9 cellular contexts compared by ENCODE assay signal in genomic region chr16:22008215-22009142, GRCh38. TPM values are rescaled to one million over a fixed set of nuclear protein-coding genes. Genes with fewer than 3 reads are reported as not detected.
DNase-seq lines count a peak whose midpoint lies in the region; ATAC-seq and TF ChIP-seq lines count a peak whose summit lies in the region.
"Had no signal": no experiment of that assay in that cellular context is flagged by ENCODE, and none has a peak within 500 bp of the region (broad histone marks: within the 10 kb centered on the region; RNA-seq: fewer than 3 reads in every experiment).

No MANE protein-coding gene starts in this region.

- CTCF ChIA-PET in Caco-2 (lab: Charles Lee) (interaction anchor here (1.0 to 3.5 kb wide), 8 partner anchors 9 to 181 kb away, joined by 3 to 36 read pairs (median 5); no protein-coding TSS in a partner anchor), T-cell (lab: Charles Lee) (interaction anchor here (0.6 to 3.5 kb wide), 10 partner anchors 8 to 351 kb away, joined by 3 to 21 read pairs (median 4); no protein-coding TSS in a partner anchor)

- no peaks in the 10 kb centered on the region for H3K4me1 ChIP-seq in Caco-2
- peaks cover 6% of the 10 kb centered on the region; the same call in 1 of the 2 replicates for H3K4me1 ChIP-seq in HAP-1
- H3K4me1 ChIP-seq in duodenal mucosa (ENCODE audit: control insufficient read depth in 1 of 2, insufficient read depth in 2 of 2, low read length in 2 of 2) = peaks cover 15 to 22% of the 10 kb centered on the region in 2 donors
- peaks cover 19% of the 10 kb centered on the region for H3K4me1 ChIP-seq in stomach smooth muscle (ENCODE audit: control insufficient read depth, insufficient read depth, low read length)

- POLR2A ChIA-PET in Caco-2 (lab: Charles Lee) (interaction anchor here (0.5 kb wide), 2 partner anchors 26 to 59 kb away, joined by 3 to 15 read pairs; no protein-coding TSS in a partner anchor), T-cell (lab: Charles Lee) (interaction anchor here (0.6 to 1.1 kb wide), 12 partner anchors 10 to 1851 kb away, joined by 3 to 14 read pairs (median 5); partner anchors contain the start of gene UQCRC2 (in 1 of the 2))

- H3K27ac Mint-ChIP-seq in Caco-2 (ENCODE audit: unreplicated experiment) (peak overlapping the region; percentile 72), T-cell (peak overlapping the region in 1 of 2 donors; percentile 72)

- TF ChIP-seq CTCF in Caco-2 (IDR thresholded peaks at IDR 0.05; ENCODE audit: insufficient read depth in 1 of 2, low read depth in 1 of 2, low read length in 1 of 2, severe bottlenecking in 1 of 2, unreplicated experiment in 1 of 2) = no peak

- peak overlapping the region; percentile 87 for H3K4me3 Mint-ChIP-seq in Caco-2 (ENCODE audit: unreplicated experiment)
- H3K4me3 Mint-ChIP-seq in T-cell = peak overlapping the region; percentile 83 to 97 (median 83)

- H3K27ac ChIP-seq in duodenal mucosa (ENCODE audit: low read depth, low read length) (no peak overlapping the region), stomach smooth muscle (ENCODE audit: low read length) (no peak overlapping the region)

- no peaks in the 10 kb centered on the region for H3K9me3 Mint-ChIP-seq in Caco-2 (ENCODE audit: unreplicated experiment)
- no peaks in the 10 kb centered on the region for H3K9me3 Mint-ChIP-seq in T-cell

- BruUV-seq in Caco-2 (replicated peaks; lab: Mats Ljungman, UMichigan) = no TSS peak

- H3K4me1 Mint-ChIP-seq in Caco-2 (ENCODE audit: low read depth, unreplicated experiment) (peaks cover 12% of the 10 kb centered on the region), T-cell (peaks cover 51 to 57% (median 52%) of the 10 kb centered on the region in 3 donors)

- no peaks in the 10 kb centered on the region for H3K36me3 ChIP-seq in Caco-2 (ENCODE audit: control insufficient read depth, insufficient read depth, low read length)
- H3K36me3 ChIP-seq in HAP-1 (replicated peaks) = no peaks in the 10 kb centered on the region
- no peaks in the 10 kb centered on the region for H3K36me3 ChIP-seq in duodenal mucosa (ENCODE audit: control insufficient read depth in 1 of 2, insufficient read depth in 2 of 2, low read length in 2 of 2)
- H3K36me3 ChIP-seq in stomach smooth muscle (ENCODE audit: control insufficient read depth in 2 of 2, insufficient read depth in 2 of 2, low read length in 2 of 2) = no peaks in the 10 kb centered on the region

- no peaks in the 10 kb centered on the region for H3K9me3 ChIP-seq in Caco-2
- no peaks in the 10 kb centered on the region for H3K9me3 ChIP-seq in HAP-1
- H3K9me3 ChIP-seq in duodenal mucosa (ENCODE audit: control insufficient read depth in 1 of 2, low read length in 2 of 2) = no peaks in the 10 kb centered on the region
- no peaks in the 10 kb centered on the region for H3K9me3 ChIP-seq in stomach smooth muscle (ENCODE audit: control insufficient read depth in 2 of 2, low read length in 2 of 2)

- no peaks in the 10 kb centered on the region for H3K36me3 Mint-ChIP-seq in Caco-2 (ENCODE audit: insufficient read depth, unreplicated experiment)
- H3K36me3 Mint-ChIP-seq in T-cell = no peaks in the 10 kb centered on the region

- DNase-seq in Caco-2 = peak in 1 of 2 experiments; percentile 29
- peak in 1 of 2 experiments; percentile 47 for DNase-seq in HAP-1 (ENCODE audit: low spot score in 2 of 2)
- peak in 12 of 34 experiments; percentile 4 to 23 (median 14) for DNase-seq in T-cell
- DNase-seq in lung microvascular endothelial cell (ENCODE audit: low read depth in 2 of 2) = peak; percentile 24 to 30
- no peak for DNase-seq in mesenteric fat pad (ENCODE audit: low spot score)
- no peak for DNase-seq in SIG-M5 (lab: John Stamatoyannopoulos, UW)

- H3K9ac ChIP-seq in duodenal mucosa (ENCODE audit: low read depth in 1 of 2, low read length in 2 of 2) (peak overlapping the region; percentile 76 to 78), stomach smooth muscle (ENCODE audit: low read length in 2 of 2) (peak overlapping the region; percentile 76 to 86)

- H3K27me3 ChIP-seq in Caco-2 (replicated peaks; ENCODE audit: control insufficient read depth, insufficient read depth, low read length) (no peaks in the 10 kb centered on the region), HAP-1 (ENCODE audit: low read depth) (no peaks in the 10 kb centered on the region), duodenal mucosa (ENCODE audit: control insufficient read depth in 1 of 2, insufficient read depth in 2 of 2, low read length in 2 of 2) (no peaks in the 10 kb centered on the region), stomach smooth muscle (ENCODE audit: control insufficient read depth in 1 of 2, insufficient read depth in 2 of 2, low read length in 2 of 2) (no peaks in the 10 kb centered on the region)

- H3K27me3 Mint-ChIP-seq in Caco-2 (ENCODE audit: insufficient read depth, unreplicated experiment) = no peaks in the 10 kb centered on the region
- H3K27me3 Mint-ChIP-seq in T-cell = no peaks in the 10 kb centered on the region

- in situ Hi-C loops in HAP-1 (cut with MboI; ENCODE audit: low sequenced_read_pairs) = loop anchor here (10.0 kb wide), 1 partner anchor 56 kb away; no protein-coding TSS in a partner anchor

- H3K4me3 ChIP-seq in Caco-2 (ENCODE audit: low read depth, low read length) = peak overlapping the region; percentile 95
- H3K4me3 ChIP-seq in HAP-1 = peak overlapping the region; percentile 84
- peak overlapping the region; percentile 78 to 79 for H3K4me3 ChIP-seq in duodenal mucosa (ENCODE audit: low read depth in 1 of 2, low read length in 2 of 2)
- H3K4me3 ChIP-seq in stomach smooth muscle (ENCODE audit: low read length in 2 of 2) = peak overlapping the region; percentile 76 to 87

- intact Hi-C loops in Caco-2 (cut with micrococcal nuclease; ENCODE audit: unreplicated experiment) = no loop called here

- ATAC-seq in T-cell (replicated peaks in 1 of 4) = peak; percentile 21 to 46 (median 32)

RNA-seq across cellular contexts. Expression of gene MOSMO, which starts 0.6 kb away (rescaled TPM):
- total RNA-seq in Caco-2 (2022) (10.2 and 10.9 TPM in 2 replicates), T-cell (10 to 100 TPM in 4 of 5 donors, 1 to 10 TPM in 1; 9.8 to 18.6 (median 17.3) TPM), lung microvascular endothelial cell (8.3 and 10.9 TPM in 2 replicates), mesenteric fat pad (18.6 TPM)

RNA-seq across cellular contexts. Expression of gene PDZD9, which starts 7.6 kb away (rescaled TPM):
- total RNA-seq in Caco-2 (2022) = not detected in 2 replicates
- not detected for total RNA-seq in T-cell
- not detected in 2 replicates for total RNA-seq in lung microvascular endothelial cell
- not detected for total RNA-seq in mesenteric fat pad
- total RNA-seq: NCI-H460 had no signal

RNA-seq across cellular contexts. Expression of gene UQCRC2, which starts 55.3 kb away (rescaled TPM):
- total RNA-seq in Caco-2 (2022) (225 and 260 TPM in 2 replicates), T-cell (100 to 1,000 TPM; 142 to 201 (median 165) TPM), lung microvascular endothelial cell (238 and 239 TPM in 2 replicates), mesenteric fat pad (186 TPM)

Comparison
In these comparisons a context has a peak if more than half of its experiments do, and no peak if none do; other contexts are left out.
1. DNase-seq: peak in lung microvascular endothelial cell (2 of 2); none in mesenteric fat pad (single experiment) and SIG-M5 (single experiment).
2. Peak in every context shown above with its lines, with median percentiles within 50 percentile points of each other: H3K4me3 ChIP-seq.